In genomic region chr4:38177792-38178665, GRCh38 we compare ENCODE assay signal across 8 cellular contexts.
A peak's percentile ranks its signal among the peaks of the same experiment; 100 is the strongest.
DNase-seq lines count a peak whose midpoint lies in the region; ATAC-seq, FAIRE-seq and TF ChIP-seq lines count a peak whose summit lies in the region.

No MANE protein-coding gene starts in this region.

- peak; percentile 29 for DNase-seq in activated T-cell treated with anti-CD3 and anti-CD28 coated beads for 1 hour (ENCODE audit: low read depth)
- DNase-seq in activated T-cell treated with anti-CD3 and anti-CD28 coated beads for 4 hours, result no peak
- peak; percentile 11 for DNase-seq in activated gamma-delta T cell treated with anti-CD3 and anti-CD28 coated beads, Interleukin-2, amount 50 U/mL, for 16 hours (ENCODE audit: low read depth)
- peak; percentile 73 to 85 (median 83) for DNase-seq in right lobe of liver
- no peak for DNase-seq in NCI-H1694 (lab: John Stamatoyannopoulos, UW)
- DNase-seq in urothelium cell line (ENCODE audit: low spot score), result no peak

- peak; percentile 64 to 79 (median 71) for ATAC-seq in right lobe of liver
- no peak for ATAC-seq in HG03095 (IDR thresholded peaks at IDR 0.05; ENCODE audit: unreplicated experiment)

- H3K9me3 ChIP-seq in right lobe of liver, result no peaks in the 10 kb centered on the region
- H3K9me3 ChIP-seq in thymus (ENCODE audit: control insufficient read depth), result no peaks in the 10 kb centered on the region

- peak overlapping the region in 1 of 3 donors; percentile 11 for H3K4me3 ChIP-seq in right lobe of liver
- H3K4me3 ChIP-seq in thymus (ENCODE audit: low read length), result peak overlapping the region; percentile 42

- H3K4me1 ChIP-seq in right lobe of liver (peaks cover 0 to 36% (median 16%) of the 10 kb centered on the region in 4 donors), thymus (ENCODE audit: control insufficient read depth, insufficient read depth, low read length) (peaks cover 34% of the 10 kb centered on the region)

- TF ChIP-seq POLR2A in right lobe of liver (IDR thresholded peaks at IDR 0.05), result no peak

- intact Hi-C loops in right lobe of liver (cut with DNase I), result loop anchor here in 1 of 2 donors (10.0 kb wide), 1 partner anchor 103 kb away; no protein-coding TSS in a partner anchor

- FAIRE-seq in urothelium cell line (lab: Jason Lieb, UNC), result no peak

- H3K27me3 ChIP-seq in right lobe of liver, result no peaks in the 10 kb centered on the region
- H3K27me3 ChIP-seq in thymus (ENCODE audit: control insufficient read depth, insufficient read depth), result no peaks in the 10 kb centered on the region

- TF ChIP-seq CTCF in right lobe of liver (IDR thresholded peaks at IDR 0.05), result no peak

- H3K36me3 ChIP-seq in right lobe of liver (no peaks in the 10 kb centered on the region), thymus (ENCODE audit: control insufficient read depth, insufficient read depth) (no peaks in the 10 kb centered on the region)

- 39% methylated on average over 9 of the region's 9 CpGs for WGBS in right lobe of liver (ENCODE audit: insufficient coverage, low coverage, low lambda C conversion rate, missing lambda C conversion rate)
- 26% methylated on average over 9 of the region's 9 CpGs for WGBS in thymus

- peak overlapping the region in 2 of 3 donors; percentile 44 to 55 for H3K27ac ChIP-seq in right lobe of liver
- peak overlapping the region; percentile 91 for H3K27ac ChIP-seq in thymus (ENCODE audit: low read depth)

Comparison
In these comparisons a context has a peak if more than half of its experiments do, and no peak if none do; other contexts are left out.
1. DNase-seq: peak in activated T-cell treated with anti-CD3 and anti-CD28 coated beads for 1 hour (single experiment), activated gamma-delta T cell treated with anti-CD3 and anti-CD28 coated beads, Interleukin-2, amount 50 U/mL, for 16 hours (single experiment) and right lobe of liver (3 of 3); none in activated T-cell treated with anti-CD3 and anti-CD28 coated beads for 4 hours (single experiment), NCI-H1694 (single experiment) and urothelium cell line (single experiment).